26 cellular contexts compared by ENCODE assay signal in genomic region chr3:189317911-189318310, GRCh38.
DNase-seq lines count a peak whose midpoint lies in the region; ATAC-seq and TF ChIP-seq lines count a peak whose summit lies in the region.
"Had no signal": no experiment of that assay in that cellular context is flagged by ENCODE, and none has a peak within 500 bp of the region (broad histone marks: within the 10 kb centered on the region; RNA-seq: fewer than 3 reads in every experiment).

No MANE protein-coding gene starts in this region.

- H3F3A ChIP-seq in PC-3 (ENCODE audit: low read length, unreplicated experiment) = no peaks in the 10 kb centered on the region

- intact Hi-C loops in PC-3 (cut with micrococcal nuclease) (no loop called here), uterus (cut with DNase I; ENCODE audit: low total_unique reads) (no loop called here)

- H3K36me3 Mint-ChIP-seq in mesothelial cell of epicardium = no peaks in the 10 kb centered on the region

- BruUV-seq in PC-3 (replicated peaks; lab: Mats Ljungman, UMichigan) = no TSS peak

- CTCF ChIA-PET in PC-3 (lab: Charles Lee) = no interaction called here

- H3K27me3 ChIP-seq in PC-3 (ENCODE audit: low read length) (no peaks in the 10 kb centered on the region), uterus (no peaks in the 10 kb centered on the region)
- H3K27me3 ChIP-seq: BLaER1, MG63 had no signal

- no peak overlapping the region for H3K9ac ChIP-seq in PC-3 (ENCODE audit: low read length)
- H3K9ac ChIP-seq: BLaER1 had no signal

- H3K4me3 ChIP-seq in PC-3 (ENCODE audit: low read length) = no peak overlapping the region
- H3K4me3 ChIP-seq in uterus = no peak overlapping the region
- H3K4me3 ChIP-seq: A549, BLaER1, GM12878, GM23338, MG63 had no signal

- H3K4me1 ChIP-seq in PC-3 (ENCODE audit: insufficient read depth, low read length) = peaks cover 32% of the 10 kb centered on the region
- H3K4me1 ChIP-seq in uterus = no peaks in the 10 kb centered on the region
- H3K4me1 ChIP-seq: BLaER1 had no signal

- H3K9me3 Mint-ChIP-seq in mesothelial cell of epicardium = peaks cover 5% of the 10 kb centered on the region
- H3K9me3 Mint-ChIP-seq: GM23338 had no signal

- H4K20me1 ChIP-seq in PC-3 (ENCODE audit: low read length) = no peaks in the 10 kb centered on the region
- H4K20me1 ChIP-seq: BLaER1 had no signal

- H3K27me3 Mint-ChIP-seq in mesothelial cell of epicardium (ENCODE audit: low read depth) = no peaks in the 10 kb centered on the region
- H3K27me3 Mint-ChIP-seq: CD4-positive, alpha-beta memory T cell had no signal

- no peaks in the 10 kb centered on the region for H3K79me2 ChIP-seq in PC-3 (ENCODE audit: low read length)

- POLR2A ChIA-PET in PC-3 (lab: Charles Lee; ENCODE audit: unreplicated experiment) = interaction anchor here (0.7 kb wide), 1 partner anchor 647 kb away, joined by 8 read pairs; no protein-coding TSS in a partner anchor

- no peak overlapping the region for H3K4me2 ChIP-seq in PC-3 (ENCODE audit: low read length)
- H3K4me2 ChIP-seq: A549, BLaER1, GM23338 had no signal

- H3K27ac Mint-ChIP-seq in mesothelial cell of epicardium = peak overlapping the region; percentile 10
- H3K27ac Mint-ChIP-seq: CD4-positive, alpha-beta memory T cell; GM23338; IgD-negative memory B cell had no signal

- no peaks in the 10 kb centered on the region for H3K36me3 ChIP-seq in PC-3 (ENCODE audit: low read depth, low read length)
- no peaks in the 10 kb centered on the region for H3K36me3 ChIP-seq in uterus
- H3K36me3 ChIP-seq: BLaER1, MG63 had no signal

- H3K9me3 ChIP-seq in PC-3 (ENCODE audit: low read length) = no peaks in the 10 kb centered on the region
- no peaks in the 10 kb centered on the region for H3K9me3 ChIP-seq in uterus
- H3K9me3 ChIP-seq: BLaER1, MG63 had no signal

- no peak for TF ChIP-seq POLR2A in uterus (IDR thresholded peaks at IDR 0.05)

- H3K27ac ChIP-seq in PC-3 (ENCODE audit: low read length) (peak overlapping the region; percentile 82), uterus (no peak overlapping the region)
- H3K27ac ChIP-seq: BLaER1 had no signal

- H3K4me3 Mint-ChIP-seq in mesothelial cell of epicardium = no peak overlapping the region
- H3K4me3 Mint-ChIP-seq: CD4-positive, alpha-beta memory T cell; GM23338; IgD-negative memory B cell had no signal

- no peaks in the 10 kb centered on the region for H3K9me2 ChIP-seq in PC-3 (replicated peaks; ENCODE audit: low read length)

- H2AFZ ChIP-seq in PC-3 (ENCODE audit: low read length) = no peak overlapping the region
- H2AFZ ChIP-seq: GM23338 had no signal

- no peak for ATAC-seq in PC-3
- ATAC-seq: A549, GM12878, GM23338, SK-N-SH treated with all-trans-retinoic acid at 6 μM for 48 hours had no signal

- peaks cover 26% of the 10 kb centered on the region for H3K4me1 Mint-ChIP-seq in mesothelial cell of epicardium

- no peak for TF ChIP-seq CTCF in PC-3 (conservative IDR thresholded peaks at IDR 0.05; ENCODE audit: low read depth, low read length)
- TF ChIP-seq CTCF in mesothelial cell of epicardium (IDR thresholded peaks at IDR 0.05; ENCODE audit: unreplicated experiment) = no peak
- TF ChIP-seq CTCF in uterus (IDR thresholded peaks at IDR 0.05) = no peak

- DNase-seq in DMS53 (lab: John Stamatoyannopoulos, UW) = peak; percentile 77
- peak; percentile 20 for DNase-seq in NCI-H2029 (lab: John Stamatoyannopoulos, UW)
- no peak for DNase-seq in PC-3
- no peak for DNase-seq in mesothelial cell of epicardium (ENCODE audit: low spot score in 2 of 2, unreplicated experiment in 2 of 2)
- no peak for DNase-seq in effector CD8-positive, alpha-beta T cell (lab: John Stamatoyannopoulos, UW)
- no peak for DNase-seq in GM19238 (ENCODE audit: insufficient read length, low spot score)
- no peak for DNase-seq in uterus
- DNase-seq: CD4-positive, alpha-beta memory T cell; DMS153; EL; HCEC 1CT; Karpas-422; MG63; NCI-H1092; NCI-H1436 treated with DMSO at 0.1 percent for 48 hours; NCI-H446 treated with DMSO at 0.1 percent for 48 hours; NCI-H748 treated with DMSO at 0.1 percent for 48 hours; NK-92 treated with Interleukin-12 subunit alpha and Interleukin-12 subunit beta, amount 100 ng/mL, for 24 hours; RPMI8226; SHP77 treated with DMSO at 0.1 percent for 48 hours had no signal

Comparison
In these comparisons a context has a peak if more than half of its experiments do, and no peak if none do; other contexts are left out.
1. DNase-seq: peak in DMS53 (single experiment) and NCI-H2029 (single experiment); none in PC-3 (single experiment), mesothelial cell of epicardium (0 of 2), effector CD8-positive, alpha-beta T cell (single experiment), GM19238 (single experiment) and uterus (0 of 2).